ENCODE assay signal across 25 cellular contexts in the genomic region with DNA sequence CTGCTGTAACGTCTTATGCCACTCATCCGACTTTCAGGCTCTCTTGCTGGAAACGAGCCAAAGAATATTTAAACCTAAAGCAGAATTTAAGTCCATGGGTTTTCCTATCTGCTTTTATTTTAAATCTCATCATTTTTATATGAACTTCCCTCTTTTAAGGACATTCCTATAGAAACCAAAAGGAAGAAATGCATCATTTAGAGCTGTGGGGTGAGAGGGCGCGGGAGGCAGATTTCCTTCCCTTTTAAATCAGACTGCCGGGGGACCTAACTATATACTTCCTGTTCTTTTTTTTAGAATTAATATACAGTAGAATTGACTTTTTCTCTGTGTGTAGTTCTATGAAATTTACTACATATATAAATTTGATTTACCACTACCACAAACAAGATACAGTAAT.
"Had no signal": no experiment of that assay in that cellular context is flagged by ENCODE, and none has a peak within 500 bp of the region (broad histone marks: within the 10 kb centered on the region; RNA-seq: fewer than 3 reads in every experiment).

No MANE protein-coding gene starts in this region.

- H3K27ac ChIP-seq: adrenal gland, body of pancreas, cardiac muscle cell, colonic mucosa, dorsolateral prefrontal cortex, left ventricle myocardium inferior, vagina, WERI-Rb-1 had no signal

- H3K4me3 ChIP-seq: adrenal gland, body of pancreas, cardiac muscle cell, colonic mucosa, dorsolateral prefrontal cortex, left ventricle myocardium inferior, lung, smooth muscle cell, vagina had no signal

- DNase-seq: activated CD4-positive, alpha-beta T cell treated with anti-CD3 and anti-CD28 coated beads for 48 hours; activated CD4-positive, alpha-beta T cell treated with anti-CD3 and anti-CD28 coated beads, Interleukin-2, amount 50 U/mL, for 48 hours; activated CD8-positive, alpha-beta memory T cell treated with anti-CD3 and anti-CD28 coated beads for 24 hours; activated effector memory CD4-positive, alpha-beta T cell treated with Interleukin-2 at 50 U/mL for 16 hours; activated naive CD4-positive, alpha-beta T cell treated with anti-CD3 and anti-CD28 coated beads for 36 hours; activated naive CD8-positive, alpha-beta T cell treated with anti-CD3 and anti-CD28 coated beads for 36 hours; cerebellar nuclear complex; colonic mucosa; dorsolateral prefrontal cortex; effector memory CD4-positive, alpha-beta T cell; glutamatergic neuron; left ventricle myocardium inferior; stimulated activated CD4-positive, alpha-beta T cell treated with anti-CD3 and anti-CD28 coated beads, Interleukin-1b, Interleukin-23, amount 100 ng/mL, for 48 hours; stimulated activated CD4-positive, alpha-beta T cell treated with anti-CD3 and anti-CD28 coated beads, Interleukin-4, amount 100 ng/mL, for 4 hours; stimulated activated CD8-positive, alpha-beta memory T cell treated with anti-CD3 and anti-CD28 coated beads, Interleukin-4, amount 100 ng/mL, for 48 hours; stimulated activated naive CD8-positive, alpha-beta T cell treated with anti-CD3 and anti-CD28 coated beads, Interleukin-15, amount 100 ng/mL, for 72 hours; substantia nigra; T-helper 17 cell; WERI-Rb-1 had no signal

- H3K27me3 ChIP-seq: adrenal gland, body of pancreas, colonic mucosa, vagina had no signal

- H3K36me3 ChIP-seq: adrenal gland, cardiac muscle cell, colonic mucosa, left ventricle myocardium inferior, vagina, WERI-Rb-1 had no signal
